ENCODE assay signal across 2 cellular contexts in the genomic region with DNA sequence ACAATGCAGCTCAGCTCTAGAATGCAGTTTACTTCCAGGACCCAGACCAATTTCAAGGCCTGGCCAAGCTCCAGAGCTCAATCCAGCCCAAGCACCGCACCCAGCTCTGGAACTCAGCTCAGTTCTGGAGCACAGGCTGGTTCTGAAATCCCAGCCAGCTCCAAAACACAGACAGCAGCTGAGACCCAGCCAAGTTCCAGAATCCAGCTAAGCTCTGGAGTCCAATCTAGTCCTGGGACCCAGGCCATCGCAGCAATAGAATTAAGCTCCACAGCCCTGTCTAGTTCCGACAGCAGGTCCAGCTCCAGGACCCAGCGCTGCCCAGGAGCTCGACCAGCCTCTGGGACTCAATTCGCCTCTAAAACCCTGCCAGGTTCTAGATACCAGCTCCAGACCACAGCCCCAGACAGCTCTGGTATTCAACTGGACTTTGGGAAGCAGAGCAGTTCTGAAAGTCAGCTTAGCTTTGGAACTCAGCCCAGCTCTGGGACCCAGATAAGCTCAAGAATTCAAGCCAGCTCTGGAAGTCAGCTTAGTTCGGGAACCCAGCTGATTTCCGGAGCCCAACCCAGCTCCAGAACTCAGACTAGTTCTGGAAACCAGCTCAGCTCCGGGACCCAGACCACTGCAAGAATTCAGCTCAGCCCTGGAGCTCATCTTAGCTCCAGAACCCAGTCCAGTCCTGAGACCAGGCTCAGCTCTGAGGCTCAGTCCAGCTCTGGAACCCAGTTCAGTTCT.
TF ChIP-seq lines count a peak whose summit lies in the region.

No MANE protein-coding gene starts in this region.

TF ChIP-seq in HEK293T, 16 proteins besides CTCF, POLR2A, EP300 and RAD21:
- no peak for TF ChIP-seq PKNOX1 (IDR thresholded peaks at IDR 0.05)
- 0 out of 2 replicates have a peak, but pooled peaks have one; percentile 19 for TF ChIP-seq ARNT (IDR thresholded peaks at IDR 0.05)
- TF ChIP-seq NFRKB (IDR thresholded peaks at IDR 0.05): no peak
- TF ChIP-seq ELF4 (IDR thresholded peaks at IDR 0.05): no peak
- no peak for TF ChIP-seq L3MBTL2 (conservative IDR thresholded peaks at IDR 0.05)

TF ChIP-seq in K562, 482 proteins besides CTCF, POLR2A, EP300 and RAD21:
- TF ChIP-seq, protein P1, sequence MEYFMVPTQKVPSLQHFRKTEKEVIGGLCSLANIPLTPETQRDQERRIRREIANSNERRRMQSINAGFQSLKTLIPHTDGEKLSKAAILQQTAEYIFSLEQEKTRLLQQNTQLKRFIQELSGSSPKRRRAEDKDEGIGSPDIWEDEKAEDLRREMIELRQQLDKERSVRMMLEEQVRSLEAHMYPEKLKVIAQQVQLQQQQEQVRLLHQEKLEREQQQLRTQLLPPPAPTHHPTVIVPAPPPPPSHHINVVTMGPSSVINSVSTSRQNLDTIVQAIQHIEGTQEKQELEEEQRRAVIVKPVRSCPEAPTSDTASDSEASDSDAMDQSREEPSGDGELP (CRISPR knock-in tag; IDR thresholded peaks at IDR 0.05; ENCODE audit: borderline replicate concordance): peak; percentile 19; the same call in 1 of the 2 replicates
- TF ChIP-seq CREB3L1 (IDR thresholded peaks at IDR 0.05; ENCODE audit: borderline replicate concordance, low read depth): peak; percentile 49; the same call in 1 of the 2 replicates
- no peak for TF ChIP-seq ZBTB1 (CRISPR knock-in tag; IDR thresholded peaks at IDR 0.05; ENCODE audit: borderline replicate concordance, low read depth)
